ENCODE assay signal across 8 cellular contexts in genomic region chr12:58540480-58541299, GRCh38.
DNase-seq lines count a peak whose midpoint lies in the region; ATAC-seq, FAIRE-seq and TF ChIP-seq lines count a peak whose summit lies in the region.

No MANE protein-coding gene starts in this region.

- no peak for TF ChIP-seq POLR2A in GM12891 (IDR thresholded peaks at IDR 0.05; ENCODE audit: low read depth, low read length)

- POLR2A ChIA-PET in A673 (lab: Charles Lee; ENCODE audit: low non-redundant PET): no interaction called here

- DNase-seq in A673 (ENCODE audit: low spot score): peak; percentile 89
- no peak for DNase-seq in GM12891 (ENCODE audit: insufficient read length, low spot score)
- peak; percentile 60 for DNase-seq in NCI-H446 treated with DMSO at 0.1 percent for 48 hours (lab: John Stamatoyannopoulos, UW)
- DNase-seq in activated T-helper 2 cell treated with anti-CD3 and anti-CD28 coated beads, Interferon-gamma antibody, Interleukin-2, Interleukin-4, amounts not matched to agents 10 μg/mL and 5 μg/mL and 100 μg/mL, durations not matched to agents 14 hours and 24 hours and 36 hours (ENCODE audit: low spot score): peak; percentile 12
- peak; percentile 40 to 54 for DNase-seq in heart right ventricle
- peak; percentile 75 for DNase-seq in putamen (ENCODE audit: low spot score)
- no peak for DNase-seq in activated T-cell treated with anti-CD3 and anti-CD28 coated beads, Interleukin-2, amount 50 U/mL, for 24 hours

- intact Hi-C loops in A673 (cut with micrococcal nuclease; ENCODE audit: unreplicated experiment) (loop anchor here (1.0 to 5.0 kb wide), 5 partner anchors 193 to 610 kb away; no protein-coding TSS in a partner anchor), heart right ventricle (cut with DNase I) (loop anchor here in 8 of 10 donors (1.0 to 10.0 kb wide), 6 partner anchors 544 to 614 kb away; no protein-coding TSS in a partner anchor)
- intact Hi-C loops in activated T-helper 2 cell treated with anti-CD3 and anti-CD28 coated beads, Interferon-gamma antibody, Interleukin-2, Interleukin-4, amounts not matched to agents 10 μg/mL and 5 μg/mL and 100 μg/mL, durations not matched to agents 14 hours and 24 hours and 36 hours (cut with micrococcal nuclease): loop anchor here (2.0 kb wide), 1 partner anchor 610 kb away; no protein-coding TSS in a partner anchor

- no peak overlapping the region for H3K27ac Mint-ChIP-seq in activated T-helper 2 cell treated with anti-CD3 and anti-CD28 coated beads, Interferon-gamma antibody, Interleukin-2, Interleukin-4, amounts not matched to agents 10 μg/mL and 5 μg/mL and 100 μg/mL, durations not matched to agents 14 hours and 24 hours and 36 hours
- no peak overlapping the region for H3K27ac Mint-ChIP-seq in activated T-cell treated with anti-CD3 and anti-CD28 coated beads, Interleukin-2, amount 50 U/mL, for 24 hours

- H3K9me3 Mint-ChIP-seq in activated T-helper 2 cell treated with anti-CD3 and anti-CD28 coated beads, Interferon-gamma antibody, Interleukin-2, Interleukin-4, amounts not matched to agents 10 μg/mL and 5 μg/mL and 100 μg/mL, durations not matched to agents 14 hours and 24 hours and 36 hours: no peaks in the 10 kb centered on the region
- H3K9me3 Mint-ChIP-seq in activated T-cell treated with anti-CD3 and anti-CD28 coated beads, Interleukin-2, amount 50 U/mL, for 24 hours: no peaks in the 10 kb centered on the region

- no peaks in the 10 kb centered on the region for H3K36me3 ChIP-seq in A673 (ENCODE audit: insufficient read depth, low read length, poor library complexity, severe bottlenecking)
- H3K36me3 ChIP-seq in heart right ventricle: no peaks in the 10 kb centered on the region

- no peak overlapping the region for H3K4me3 ChIP-seq in A673 (ENCODE audit: low read depth, low read length, poor library complexity, severe bottlenecking)
- H3K4me3 ChIP-seq in heart right ventricle: no peak overlapping the region

- no peak overlapping the region for H3K4me3 Mint-ChIP-seq in activated T-helper 2 cell treated with anti-CD3 and anti-CD28 coated beads, Interferon-gamma antibody, Interleukin-2, Interleukin-4, amounts not matched to agents 10 μg/mL and 5 μg/mL and 100 μg/mL, durations not matched to agents 14 hours and 24 hours and 36 hours (ENCODE audit: low read depth)
- H3K4me3 Mint-ChIP-seq in activated T-cell treated with anti-CD3 and anti-CD28 coated beads, Interleukin-2, amount 50 U/mL, for 24 hours: no peak overlapping the region

- FAIRE-seq in GM12891 (lab: Jason Lieb, UNC): peak; percentile 45

- peak; percentile 68 for ATAC-seq in HG03196 (IDR thresholded peaks at IDR 0.05; ENCODE audit: unreplicated experiment)
- peak; percentile 62 to 94 (median 84) for ATAC-seq in heart right ventricle

- H3K27me3 ChIP-seq in A673 (replicated peaks; ENCODE audit: insufficient read depth, low read depth, low read length, poor library complexity) (no peaks in the 10 kb centered on the region), heart right ventricle (no peaks in the 10 kb centered on the region)

- no peaks in the 10 kb centered on the region for H3K36me3 Mint-ChIP-seq in activated T-helper 2 cell treated with anti-CD3 and anti-CD28 coated beads, Interferon-gamma antibody, Interleukin-2, Interleukin-4, amounts not matched to agents 10 μg/mL and 5 μg/mL and 100 μg/mL, durations not matched to agents 14 hours and 24 hours and 36 hours (ENCODE audit: low read depth)
- no peaks in the 10 kb centered on the region for H3K36me3 Mint-ChIP-seq in activated T-cell treated with anti-CD3 and anti-CD28 coated beads, Interleukin-2, amount 50 U/mL, for 24 hours (ENCODE audit: low read depth)

- BruUV-seq in A673 (replicated peaks; lab: Mats Ljungman, UMichigan): no TSS peak

- no peaks in the 10 kb centered on the region for H3K4me1 ChIP-seq in A673 (ENCODE audit: insufficient read depth, low read length, poor library complexity, severe bottlenecking)
- no peaks in the 10 kb centered on the region for H3K4me1 ChIP-seq in heart right ventricle

- H3K9me3 ChIP-seq in A673 (ENCODE audit: low read depth, low read length, poor library complexity, severe bottlenecking) (no peaks in the 10 kb centered on the region), heart right ventricle (no peaks in the 10 kb centered on the region)

- 30 to 35% methylated on average over 8 of the region's 8 CpGs for WGBS in heart right ventricle, 2 donors

- peak; percentile 87 for TF ChIP-seq CTCF in A673 (conservative IDR thresholded peaks at IDR 0.05; ENCODE audit: low read depth, low read length)
- TF ChIP-seq CTCF in heart right ventricle (IDR thresholded peaks at IDR 0.05): peak; percentile 42 to 81 (median 72)

- CTCF ChIA-PET in A673 (lab: Charles Lee): interaction anchor here (0.6 to 2.2 kb wide), 6 partner anchors 293 to 624 kb away, joined by 3 to 18 read pairs (median 4); no protein-coding TSS in a partner anchor

- H3K27me3 Mint-ChIP-seq in activated T-helper 2 cell treated with anti-CD3 and anti-CD28 coated beads, Interferon-gamma antibody, Interleukin-2, Interleukin-4, amounts not matched to agents 10 μg/mL and 5 μg/mL and 100 μg/mL, durations not matched to agents 14 hours and 24 hours and 36 hours (ENCODE audit: low read depth): no peaks in the 10 kb centered on the region
- peaks cover 6% of the 10 kb centered on the region for H3K27me3 Mint-ChIP-seq in activated T-cell treated with anti-CD3 and anti-CD28 coated beads, Interleukin-2, amount 50 U/mL, for 24 hours

- H3K27ac ChIP-seq in A673 (ENCODE audit: low read depth, low read length, poor library complexity, severe bottlenecking) (no peak overlapping the region), heart right ventricle (no peak overlapping the region)

- no peaks in the 10 kb centered on the region for H3K4me1 Mint-ChIP-seq in activated T-helper 2 cell treated with anti-CD3 and anti-CD28 coated beads, Interferon-gamma antibody, Interleukin-2, Interleukin-4, amounts not matched to agents 10 μg/mL and 5 μg/mL and 100 μg/mL, durations not matched to agents 14 hours and 24 hours and 36 hours (ENCODE audit: low read depth)
- H3K4me1 Mint-ChIP-seq in activated T-cell treated with anti-CD3 and anti-CD28 coated beads, Interleukin-2, amount 50 U/mL, for 24 hours (ENCODE audit: low read depth): no peaks in the 10 kb centered on the region

TF ChIP-seq in GM12891, 5 proteins besides CTCF, POLR2A, EP300 and RAD21:
- TF ChIP-seq POLR2AphosphoS5 (IDR thresholded peaks at IDR 0.05; ENCODE audit: low read depth, low read length) (no peak), SPI1 (IDR thresholded peaks at IDR 0.05; ENCODE audit: low read depth, low read length) (peak; percentile 38; the same call in 1 of the 2 replicates), PAX5 (IDR thresholded peaks at IDR 0.05; ENCODE audit: insufficient read depth, low read length, severe bottlenecking) (no peak), TAF1 (IDR thresholded peaks at IDR 0.05; ENCODE audit: low read depth, low read length) (no peak), POU2F2 (IDR thresholded peaks at IDR 0.05; ENCODE audit: low read depth, low read length) (no peak)

Comparison
In these comparisons a context has a peak if more than half of its experiments do, and no peak if none do; other contexts are left out.
1. DNase-seq: peak in A673 (single experiment), NCI-H446 treated with DMSO at 0.1 percent for 48 hours (single experiment), activated T-helper 2 cell treated with anti-CD3 and anti-CD28 coated beads, Interferon-gamma antibody, Interleukin-2, Interleukin-4, amounts not matched to agents 10 μg/mL and 5 μg/mL and 100 μg/mL, durations not matched to agents 14 hours and 24 hours and 36 hours (single experiment), heart right ventricle (2 of 2) and putamen (single experiment); none in GM12891 (single experiment) and activated T-cell treated with anti-CD3 and anti-CD28 coated beads, Interleukin-2, amount 50 U/mL, for 24 hours (single experiment).